In the genomic region with DNA sequence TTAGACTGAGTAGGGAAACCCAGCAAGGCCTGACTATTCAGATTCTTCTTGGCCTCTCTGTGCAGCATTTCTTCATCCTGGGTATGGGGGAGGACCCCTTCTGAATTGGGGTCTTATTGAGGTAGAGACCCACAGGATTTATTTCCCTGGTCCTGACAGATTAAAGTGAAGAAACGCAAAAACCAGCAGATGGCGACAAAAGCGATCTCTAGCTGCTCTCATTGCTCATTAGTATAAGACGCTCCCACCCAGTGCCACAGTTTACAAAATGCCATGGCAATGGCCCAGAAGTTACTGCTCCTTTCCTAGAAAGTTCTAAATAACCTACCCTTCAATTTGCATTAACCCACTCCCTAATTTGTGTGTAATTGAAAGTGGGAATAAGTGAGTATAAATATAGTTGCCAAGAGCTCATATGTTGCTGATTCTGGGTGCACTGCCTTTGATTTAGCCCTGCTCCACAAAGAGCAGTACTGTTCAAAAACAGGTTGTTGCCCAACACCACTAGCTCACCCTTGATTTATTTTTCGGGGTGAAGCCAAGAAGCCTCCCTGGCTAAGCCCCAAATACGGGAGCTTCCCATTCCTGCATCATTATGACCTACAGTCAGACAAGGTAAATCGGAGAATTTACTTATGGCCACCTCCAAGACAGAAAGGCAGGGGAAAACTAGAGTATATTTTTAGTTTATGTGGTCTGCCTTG, we compare ENCODE assay signal across 8 cellular contexts. TPM values are rescaled to one million over a fixed set of nuclear protein-coding genes. Genes with fewer than 3 reads are reported as not detected.
DNase-seq lines count a peak whose midpoint lies in the region; ATAC-seq and TF ChIP-seq lines count a peak whose summit lies in the region.

No MANE protein-coding gene starts in this region.

- no peak overlapping the region for H3K4me3 ChIP-seq in Jurkat, Clone E6-1 (ENCODE audit: low read length)
- H3K4me3 ChIP-seq in lower leg skin (ENCODE audit: low read depth, poor library complexity, severe bottlenecking): no peak overlapping the region
- no peak overlapping the region for H3K4me3 ChIP-seq in testis

- TF ChIP-seq POLR2A in lower leg skin (IDR thresholded peaks at IDR 0.05) (no peak), testis (IDR thresholded peaks at IDR 0.05) (no peak)

- ATAC-seq in HG03521 (IDR thresholded peaks at IDR 0.05; ENCODE audit: unreplicated experiment): no peak

- H3K4me1 ChIP-seq in testis: no peaks in the 10 kb centered on the region

- intact Hi-C loops in lower leg skin (cut with DNase I; ENCODE audit: low total_unique reads): no loop called here
- intact Hi-C loops in testis (cut with DNase I; ENCODE audit: low total_unique reads): no loop called here

- no peak overlapping the region for H3K27ac ChIP-seq in testis

- no peaks in the 10 kb centered on the region for H3K36me3 ChIP-seq in testis (ENCODE audit: low read depth, missing control alignments)

- 22 to 26% methylated on average over 7 of the region's 7 CpGs for WGBS in lower leg skin, 2 donors
- 40 to 61% methylated on average over 7 of the region's 7 CpGs for WGBS in testis, 2 donors

- no peaks in the 10 kb centered on the region for H3K27me3 ChIP-seq in testis

- DNase-seq in NOMO-1 treated with DMSO at 0.1 percent for 48 hours (lab: John Stamatoyannopoulos, UW; ENCODE audit: unreplicated experiment) (peak; percentile 21), NOMO-1 treated with dmso at 0.1 percent for 144 hours (lab: John Stamatoyannopoulos, UW; ENCODE audit: unreplicated experiment) (no peak), T follicular helper cell (ENCODE audit: low read depth) (peak; percentile 20), lower leg skin (ENCODE audit: low spot score in 2 of 2) (peak; percentile 31 to 77), testis (peak; percentile 74)
- peak; percentile 36 for DNase-seq in Jurkat, Clone E6-1 (ENCODE audit: low read depth, low spot score)
- DNase-seq in central memory CD4-positive, alpha-beta T cell: peak; percentile 42

- H3K9me3 ChIP-seq in testis: no peaks in the 10 kb centered on the region

- TF ChIP-seq CTCF in lower leg skin (IDR thresholded peaks at IDR 0.05) (no peak), testis (IDR thresholded peaks at IDR 0.05) (peak in 1 of 3 experiments; percentile 22)

RNA-seq across cellular contexts. Expression of gene BEX4, which starts 3.7 kb away (rescaled TPM):
- 18.9 TPM for polyA plus RNA-seq in Jurkat, Clone E6-1 (2012; ENCODE audit: insufficient read depth, insufficient read length)
- 10 to 100 TPM; 15.1 to 32.9 (median 25.7) TPM for total RNA-seq in lower leg skin
- total RNA-seq in testis: 100 to 1,000 TPM; 104 to 125 TPM
- 90.7 TPM for polyA plus RNA-seq in testis (ENCODE audit: insufficient read depth, low read depth, low replicate concordance)

RNA-seq across cellular contexts. Expression of gene TCEAL8, which starts 43.8 kb away (rescaled TPM):
- polyA plus RNA-seq in Jurkat, Clone E6-1 (2012; ENCODE audit: insufficient read depth, insufficient read length): 67.9 TPM
- total RNA-seq in lower leg skin: 10 to 100 TPM; 38.4 to 54.6 (median 47.9) TPM
- total RNA-seq in testis: 10 to 100 TPM; 76.5 to 91.1 TPM
- polyA plus RNA-seq in testis (ENCODE audit: insufficient read depth, low read depth, low replicate concordance): 83.1 TPM
